Comparison of ENCODE assay signal across 7 cellular contexts in the genomic region with DNA sequence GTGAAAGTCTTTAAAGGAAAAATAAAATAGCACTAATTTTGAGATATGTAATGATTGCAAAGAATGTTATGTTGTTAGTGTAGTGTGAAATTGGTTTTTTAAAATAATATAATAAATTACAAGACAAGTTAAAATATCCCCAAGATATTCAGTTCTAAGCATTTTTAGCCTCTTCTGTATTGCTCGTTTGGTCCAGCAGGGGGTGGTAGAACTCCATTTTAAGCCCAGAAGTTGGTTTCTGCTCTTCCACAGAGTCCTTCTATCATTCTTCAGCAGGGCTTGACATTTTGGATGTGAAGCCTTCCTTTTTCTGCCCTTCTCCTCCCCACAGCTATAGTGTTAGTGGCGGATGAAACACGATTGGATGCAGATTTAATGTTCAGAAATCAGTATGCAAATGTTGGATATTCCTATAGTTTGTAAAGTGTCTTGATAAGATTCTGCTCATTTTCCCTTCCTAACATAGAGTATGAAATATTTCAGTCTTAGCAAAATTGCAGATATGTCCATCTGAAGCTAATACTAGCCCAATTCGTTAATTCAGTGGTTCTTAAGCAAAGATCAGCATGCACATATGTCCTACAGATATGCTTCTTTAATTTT. TPM values are rescaled to one million over a fixed set of nuclear protein-coding genes. Genes with fewer than 3 reads are reported as not detected.
DNase-seq lines count a peak whose midpoint lies in the region; ATAC-seq, FAIRE-seq and TF ChIP-seq lines count a peak whose summit lies in the region.

No MANE protein-coding gene starts in this region.

- no peaks in the 10 kb centered on the region for H3K4me1 ChIP-seq in GM12878 (ENCODE audit: control insufficient read depth, insufficient read depth, low read length)

- H3K4me2 ChIP-seq in GM12878 (ENCODE audit: control insufficient read depth, insufficient read depth), result no peak overlapping the region

- no peak overlapping the region for H2AFZ ChIP-seq in GM12878 (ENCODE audit: control insufficient read depth, low read depth, low read length)

- no peak for TF ChIP-seq EP300 in GM12878 (IDR thresholded peaks at IDR 0.05; ENCODE audit: borderline replicate concordance in 1 of 2, control insufficient read depth in 1 of 2, low read depth in 2 of 2, low read length in 2 of 2)

- ATAC-seq in HG03378 (IDR thresholded peaks at IDR 0.05; ENCODE audit: unreplicated experiment), result peak; percentile 73
- ATAC-seq in GM12878, result no peak

- no peak overlapping the region for H3K4me3 ChIP-seq in GM06990 (replicated peaks; ENCODE audit: low read depth, low read length)
- H3K4me3 ChIP-seq in GM12878, result no peak overlapping the region
- no peak overlapping the region for H3K4me3 ChIP-seq in MG63

- no peak for FAIRE-seq in GM12878 (lab: Jason Lieb, UNC)

- WGBS in GM12878 (ENCODE audit: insufficient coverage, insufficient replicate concordance, low lambda C conversion rate, missing lambda C conversion rate), result 0% methylated on average over 4 of the region's 4 CpGs

- TF ChIP-seq CTCF in GM06990 (IDR thresholded peaks at IDR 0.05; ENCODE audit: insufficient read depth, low read length, poor library complexity, severe bottlenecking), result peak; percentile 55
- TF ChIP-seq CTCF in GM12878 (IDR thresholded peaks at IDR 0.05 in 2 of 3, conservative IDR thresholded peaks at IDR 0.05 in 1 of 3; ENCODE audit: control insufficient read depth in 2 of 3, extremely low read depth in 1 of 3, insufficient read depth in 1 of 3, low read depth in 3 of 3, low read length in 3 of 3), result peak; percentile 53 to 62 (median 56); a peak in 4 of 6 replicates

- H3K27me3 ChIP-seq in GM06990 (replicated peaks; ENCODE audit: control insufficient read depth, insufficient read depth, low read length), result no peaks in the 10 kb centered on the region
- H3K27me3 ChIP-seq in GM12878 (replicated peaks in 1 of 2; ENCODE audit: control insufficient read depth in 2 of 2, insufficient read depth in 2 of 2, low read length in 1 of 2), result no peaks in the 10 kb centered on the region; a peak in 1 of 4 replicates
- H3K27me3 ChIP-seq in MG63, result no peaks in the 10 kb centered on the region

- in situ Hi-C loops in GM12878 (cut with MboI), result loop anchor here (25.0 kb wide), 1 partner anchor 1788 kb away; no protein-coding TSS in a partner anchor

- peak; percentile 78 for TF ChIP-seq RAD21 in GM12878 (IDR thresholded peaks at IDR 0.05; ENCODE audit: insufficient read depth, low read depth, low read length)

- H3K36me3 ChIP-seq in GM06990 (ENCODE audit: control insufficient read depth, insufficient read depth, low read length), result no peaks in the 10 kb centered on the region
- no peaks in the 10 kb centered on the region for H3K36me3 ChIP-seq in GM12878 (ENCODE audit: control insufficient read depth in 2 of 2, insufficient read depth in 2 of 2, low read length in 1 of 2)
- no peaks in the 10 kb centered on the region for H3K36me3 ChIP-seq in MG63

- intact Hi-C loops in GM12878 (cut with micrococcal nuclease; ENCODE audit: unreplicated experiment), result loop anchor here (5.0 kb wide), 2 partner anchors 103 to 1793 kb away; no protein-coding TSS in a partner anchor

- no peak for TF ChIP-seq POLR2A in GM12878 (IDR thresholded peaks at IDR 0.05; ENCODE audit: low read depth, low read length)

- H3K9ac ChIP-seq in GM12878 (ENCODE audit: control insufficient read depth, insufficient read depth, low read length), result no peak overlapping the region

- H3K27ac ChIP-seq in GM12878 (ENCODE audit: control insufficient read depth, insufficient read depth), result no peak overlapping the region

- no peaks in the 10 kb centered on the region for H3K79me2 ChIP-seq in GM12878 (ENCODE audit: control insufficient read depth, insufficient read depth, low read length)

- BruUV-seq in GM12878 (replicated peaks; lab: Mats Ljungman, UMichigan), result no TSS peak

- RAD21 ChIA-PET in GM12878 (lab: Charles Lee; ENCODE audit: unreplicated experiment), result interaction anchor here (1.5 kb wide), 1 partner anchor 102 kb away, joined by 4 read pairs; no protein-coding TSS in a partner anchor

- POLR2A ChIA-PET in GM12878 (lab: Charles Lee), result no interaction called here

- DNase-seq in GM06990 (ENCODE audit: extremely low read depth, insufficient read length), result no peak
- DNase-seq in OCI-M1 (lab: John Stamatoyannopoulos, UW), result peak; percentile 84
- DNase-seq in GM12878 (ENCODE audit: low read depth, low spot score), result no peak
- DNase-seq in iPS-NIHi11 (ENCODE audit: low spot score), result peak; percentile 53
- peak; percentile 22 to 37 for DNase-seq in stimulated activated CD4-positive, alpha-beta T cell treated with anti-CD3 and anti-CD28 coated beads, Interleukin-2, amount 100 ng/mL, for 24 hours
- DNase-seq in MG63, result no peak

- H3K9me3 ChIP-seq in GM12878 (replicated peaks; ENCODE audit: control insufficient read depth, insufficient read depth, low read length) (no peaks in the 10 kb centered on the region), MG63 (no peaks in the 10 kb centered on the region)

- no peaks in the 10 kb centered on the region for H4K20me1 ChIP-seq in GM12878 (ENCODE audit: control insufficient read depth, insufficient read depth)

- SMC1A ChIA-PET in GM12878 (lab: Charles Lee; ENCODE audit: uncharacterized antibody, unreplicated experiment), result interaction anchor here (0.6 to 1.7 kb wide), 3 partner anchors 56 to 922 kb away, joined by 3 read pairs; no protein-coding TSS in a partner anchor

- CTCF ChIA-PET in GM12878 (lab: Yijun Ruan, JAX), result interaction anchor here (0.7 to 1.6 kb wide), 3 partner anchors 12 to 102 kb away, joined by 3 to 7 read pairs (median 3); no protein-coding TSS in a partner anchor

TF ChIP-seq in GM12878, 131 proteins besides CTCF, POLR2A, EP300 and RAD21:
- no peak for TF ChIP-seq TARDBP (IDR thresholded peaks at IDR 0.05; ENCODE audit: borderline replicate concordance)
- TF ChIP-seq SMC3 (IDR thresholded peaks at IDR 0.05; ENCODE audit: borderline replicate concordance, low read length), result peak; percentile 58; the same call in 1 of the 2 replicates

RNA-seq across cellular contexts. Expression of a gene that starts 1.5 kb away (rescaled TPM):
- total RNA-seq in GM12878 (2013; cell fraction: nucleolus; rRNA removed), result not detected in 2 replicates
- 0.23 TPM in 1 of 2 replicates, not detected in the other for total RNA-seq in GM12878 (2014; rRNA removed)
- total RNA-seq in GM12878 (2014; rRNA removed; fragmentation: Illumina TruSeq; extraction: Trizol), result not detected in 2 replicates
- total RNA-seq in GM12878 (2021), result 0.13 TPM in 1 of 2 replicates, not detected in the other
- not detected for polyA plus RNA-seq in GM12878 (2011; ENCODE audit: low read depth)
- polyA plus RNA-seq in GM12878 (2011; rRNA removed), result 0.27 and 1.3 TPM in 2 replicates
- 0.09 and 0.18 TPM in 2 replicates for polyA plus RNA-seq in GM12878 (2011; cell fraction: cytosol; rRNA removed)
- polyA plus RNA-seq in GM12878 (2011; cell fraction: nucleus; rRNA removed), result 0.22 and 1.2 TPM in 2 replicates
- polyA plus RNA-seq in GM12878 (2012), result not detected in 2 replicates
- not detected in 2 replicates for polyA plus RNA-seq in GM12878 (2014; fragmentation: Illumina TruSeq; extraction: Trizol)
- polyA plus RNA-seq in GM12878 (2014; fragmentation: Nextera tagmentation; extraction: Ambion mirVana), result not detected
- not detected in 2 replicates for polyA plus RNA-seq in GM12878 (2014; rRNA removed)
- not detected for polyA plus RNA-seq in GM12878 (2016; fragmentation: Nextera tagmentation; extraction: Ambion mirVana)
- polyA minus RNA-seq in GM12878 (2011; rRNA and poly(A)+ RNA removed), result 0.67 and 0.73 TPM in 2 replicates
- polyA minus RNA-seq in GM12878 (2011; cell fraction: cytosol; rRNA and poly(A)+ RNA removed), result 1.1 and 1.2 TPM in 2 replicates
- 0.48 and 1.2 TPM in 2 replicates for polyA minus RNA-seq in GM12878 (2011; cell fraction: nucleus; rRNA and poly(A)+ RNA removed)
- 2.5 and 2.8 TPM in 2 replicates for total RNA-seq in MG63 (2014; rRNA removed; shearing (Covaris generic); ENCODE audit: low replicate concordance)

Comparison
In these comparisons a context has a peak if more than half of its experiments do, and no peak if none do; other contexts are left out.
1. DNase-seq: peak in OCI-M1 (single experiment), iPS-NIHi11 (single experiment) and stimulated activated CD4-positive, alpha-beta T cell treated with anti-CD3 and anti-CD28 coated beads, Interleukin-2, amount 100 ng/mL, for 24 hours (2 of 2); none in GM06990 (single experiment), GM12878 (single experiment) and MG63 (single experiment).